7 cellular contexts compared by ENCODE assay signal in genomic region chr12:1020389-1020788, GRCh38.
"Had no signal": no experiment of that assay in that cellular context is flagged by ENCODE, and none has a peak within 500 bp of the region (broad histone marks: within the 10 kb centered on the region; RNA-seq: fewer than 3 reads in every experiment).

No MANE protein-coding gene starts in this region.

- H3K9me3 Mint-ChIP-seq: HFFc6 had no signal

- H3K4me3 Mint-ChIP-seq: HFFc6, IgD-negative memory B cell had no signal

- DNase-seq: GM23248, GOT3, H7, HFFc6 had no signal

- H3K27me3 Mint-ChIP-seq: IgD-negative memory B cell had no signal

- H3K27ac Mint-ChIP-seq: HFFc6, IgD-negative memory B cell had no signal

- ATAC-seq: HCT116, HepG2 had no signal
